In genomic region chr19:51715850-51716249, GRCh38 we compare ENCODE assay signal across 9 cellular contexts. TPM values are rescaled to one million over a fixed set of nuclear protein-coding genes. Genes with fewer than 3 reads are reported as not detected.
"Had no signal": no experiment of that assay in that cellular context is flagged by ENCODE, and none has a peak within 500 bp of the region (broad histone marks: within the 10 kb centered on the region; RNA-seq: fewer than 3 reads in every experiment).

No MANE protein-coding gene starts in this region.

- DNase-seq: GDM1, GF-D8 had no signal

- FAIRE-seq: G401.6, GM12878, GM12891, GM12892, GM18507, GM19239 had no signal

- H3K4me3 ChIP-seq: GM12878 had no signal

- ATAC-seq: GM12878 had no signal

RNA-seq across cellular contexts. Expression of gene HAS1, which starts 7.9 kb away (rescaled TPM):
- total RNA-seq: G401, GM12878 had no signal
- polyA plus RNA-seq: GM12878 had no signal

RNA-seq across cellular contexts. Expression of gene FPR1, which starts 35.8 kb away (rescaled TPM):
- total RNA-seq: G401, GM12878 had no signal
- polyA plus RNA-seq: GM12878 had no signal

RNA-seq across cellular contexts. Expression of gene FPR2, which starts 45.1 kb away (rescaled TPM):
- total RNA-seq: G401, GM12878 had no signal
- polyA plus RNA-seq: GM12878 had no signal
